23 cellular contexts compared by ENCODE assay signal in the genomic region with DNA sequence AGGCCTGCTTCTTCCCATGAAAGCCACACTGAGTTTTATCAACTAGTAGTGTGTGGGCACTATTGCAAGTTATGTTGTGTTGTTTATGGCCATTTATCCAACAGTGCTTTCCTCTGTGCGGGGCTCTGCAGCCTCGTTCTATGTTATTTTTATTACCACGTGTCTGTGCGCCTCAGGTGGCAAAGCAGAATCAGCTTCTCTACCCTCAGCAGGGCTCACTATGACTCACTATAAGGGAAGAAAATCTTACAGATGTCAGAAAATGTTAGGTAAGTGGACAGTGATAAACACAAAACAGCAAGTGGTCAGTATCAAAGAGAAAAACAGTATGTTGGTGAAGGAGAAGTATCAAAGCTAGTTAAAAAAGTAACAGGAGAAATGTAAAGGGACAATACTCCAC.
"Had no signal": no experiment of that assay in that cellular context is flagged by ENCODE, and none has a peak within 500 bp of the region (broad histone marks: within the 10 kb centered on the region; RNA-seq: fewer than 3 reads in every experiment).

No MANE protein-coding gene starts in this region.

- H3K4me3 ChIP-seq: coronary artery, heart left ventricle, left lung, lower lobe of right lung, pancreas, right lobe of liver, spleen, tibial artery, upper lobe of right lung, vagina had no signal

- H3K4me1 ChIP-seq: heart left ventricle, left lung, lower lobe of right lung, pancreas, right lobe of liver, spleen, upper lobe of right lung, vagina had no signal

- ATAC-seq: heart left ventricle; left lung; lower lobe of right lung; pancreas; right lobe of liver; stimulated activated memory B cell treated with anti-CD40 and anti-IgM and Interleukin-4, amounts not matched to agents 10 μg/mL and 1 μg/mL and 100 μg/mL, for 72 hours; upper lobe of right lung had no signal

- H3K36me3 Mint-ChIP-seq: stimulated activated memory B cell treated with anti-CD40 and anti-IgM and Interleukin-4, amounts not matched to agents 10 μg/mL and 1 μg/mL and 100 μg/mL, for 72 hours had no signal

- DNase-seq: effector CD8-positive, alpha-beta T cell; foreskin melanocyte; heart left ventricle; hippocampal formation; left lung; lower lobe of right lung; mesenchymal stem cell; naive B cell; occipital lobe; pancreas; right lobe of liver; spleen; stimulated activated CD4-positive, alpha-beta T cell treated with anti-CD3 and anti-CD28 coated beads, Interleukin-15, amount 100 ng/mL, for 24 hours; stimulated activated CD4-positive, alpha-beta T cell treated with anti-CD3 and anti-CD28 coated beads, Interleukin-1b, Interleukin-23, amount 100 ng/mL, for 48 hours; stimulated activated CD4-positive, alpha-beta T cell treated with anti-CD3 and anti-CD28 coated beads, Interleukin-4, amount 100 ng/mL, for 24 hours; tibial artery; upper lobe of right lung had no signal

- H3K9me3 ChIP-seq: pancreas, right lobe of liver, upper lobe of right lung, vagina had no signal

- H3K4me1 Mint-ChIP-seq: naive B cell; nephron; stimulated activated memory B cell treated with anti-CD40 and anti-IgM and Interleukin-4, amounts not matched to agents 10 μg/mL and 1 μg/mL and 100 μg/mL, for 72 hours had no signal

- H3K36me3 ChIP-seq: heart left ventricle, left lung, lower lobe of right lung, pancreas, right lobe of liver, spleen, tibial artery, upper lobe of right lung, vagina had no signal

- H3K27ac Mint-ChIP-seq: naive B cell; nephron; progenitor cell of endocrine pancreas; stimulated activated memory B cell treated with anti-CD40 and anti-IgM and Interleukin-4, amounts not matched to agents 10 μg/mL and 1 μg/mL and 100 μg/mL, for 72 hours; stimulated activated naive CD8-positive, alpha-beta T cell treated with anti-CD3 and anti-CD28 coated beads, Interleukin-15, Interleukin-2, amounts not matched to agents 100 ng/mL and 50 ng/mL, for 24 hours had no signal

- H3K4me3 Mint-ChIP-seq: naive B cell; nephron; stimulated activated memory B cell treated with anti-CD40 and anti-IgM and Interleukin-4, amounts not matched to agents 10 μg/mL and 1 μg/mL and 100 μg/mL, for 72 hours; stimulated activated naive CD8-positive, alpha-beta T cell treated with anti-CD3 and anti-CD28 coated beads, Interleukin-15, Interleukin-2, amounts not matched to agents 100 ng/mL and 50 ng/mL, for 24 hours had no signal

- H3K27me3 ChIP-seq: heart left ventricle, left lung, pancreas, right lobe of liver, tibial artery, upper lobe of right lung, vagina had no signal

- H3K27ac ChIP-seq: coronary artery, heart left ventricle, left lung, lower lobe of right lung, pancreas, right lobe of liver, spleen, tibial artery, upper lobe of right lung, vagina had no signal
